Comparison of ENCODE assay signal across 1 cellular context in the genomic region with DNA sequence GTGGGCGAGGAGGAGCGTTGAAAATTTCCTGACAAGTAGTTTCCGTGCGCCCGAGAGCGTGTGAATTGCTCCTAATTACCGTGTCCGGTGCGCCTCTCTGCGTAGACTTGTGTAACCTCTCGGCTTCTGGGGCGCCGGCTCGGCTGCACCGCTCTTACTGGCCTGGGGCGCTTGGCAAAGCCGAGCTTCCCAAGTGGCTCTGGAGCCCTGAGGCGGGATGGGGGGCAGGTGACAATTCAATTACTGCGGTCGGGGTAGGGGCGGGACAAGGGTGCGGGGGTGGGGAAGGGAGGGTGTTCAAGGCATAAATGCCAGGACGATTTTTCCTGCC.
TF ChIP-seq lines count a peak whose summit lies in the region.

No MANE protein-coding gene starts in this region.

TF ChIP-seq in GM23338, 12 proteins besides CTCF, POLR2A, EP300 and RAD21 (continued from another document):
- no peak for TF ChIP-seq ZNF462 (CRISPR knock-in tag; IDR thresholded peaks at IDR 0.05)
